9 cellular contexts compared by ENCODE assay signal in the genomic region with DNA sequence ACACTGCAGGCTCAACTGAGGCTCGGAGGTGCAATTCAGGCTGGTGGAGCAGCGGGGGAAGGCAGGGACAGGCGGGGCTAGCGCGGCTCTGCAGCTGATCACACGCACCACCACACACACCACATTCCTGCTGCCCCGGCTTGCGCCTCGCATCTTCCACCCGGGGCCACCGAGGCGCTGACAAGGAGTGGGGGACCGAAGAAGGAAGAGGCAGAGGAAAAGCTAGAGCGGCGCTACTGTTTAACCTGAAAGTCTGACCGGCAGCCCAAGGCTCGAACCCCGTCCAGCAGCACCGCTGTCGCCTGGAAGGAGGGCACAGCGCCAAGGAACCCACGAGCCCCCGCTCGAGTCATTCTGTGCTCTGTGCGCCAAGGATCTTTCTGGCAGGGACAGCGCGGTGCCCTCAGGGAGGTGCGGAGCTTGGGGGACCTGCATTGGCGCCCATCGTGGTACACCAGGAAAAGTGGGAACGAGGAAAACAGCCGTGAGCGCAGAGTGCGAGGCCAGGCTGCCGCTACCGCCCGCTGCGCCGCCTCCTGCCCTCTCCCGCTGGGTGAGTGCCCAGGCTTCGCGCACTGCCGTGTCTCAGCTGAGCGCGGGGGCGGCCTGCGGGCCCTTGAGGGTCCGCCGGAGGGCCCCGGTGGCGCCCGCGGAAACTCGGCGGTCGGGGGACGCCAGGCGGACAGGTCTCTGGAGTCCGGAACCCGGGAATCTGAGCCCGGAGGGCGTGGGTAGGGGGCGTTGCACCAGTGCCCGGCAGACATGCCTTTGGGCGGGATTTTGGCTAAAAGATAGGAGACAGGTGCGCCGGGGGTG. TPM values are rescaled to one million over a fixed set of nuclear protein-coding genes. Genes with fewer than 3 reads are reported as not detected.
A peak's percentile ranks its signal among the peaks of the same experiment; 100 is the strongest.
DNase-seq lines count a peak whose midpoint lies in the region; ATAC-seq lines count a peak whose summit lies in the region.
"Had no signal": no experiment of that assay in that cellular context is flagged by ENCODE, and none has a peak within 500 bp of the region (broad histone marks: within the 10 kb centered on the region; RNA-seq: fewer than 3 reads in every experiment).

No MANE protein-coding gene starts in this region.

- no peaks in the 10 kb centered on the region for H3K36me3 ChIP-seq in rectal smooth muscle tissue (ENCODE audit: control insufficient read depth, insufficient read depth, low read length)

- ATAC-seq in left ventricle myocardium superior (peak; percentile 46), HG03039 (IDR thresholded peaks at IDR 0.05; ENCODE audit: unreplicated experiment) (no peak)

- DNase-seq in GM03348 (ENCODE audit: low spot score) = peak; percentile 19
- DNase-seq in SK-N-DZ (ENCODE audit: low spot score) = peak; percentile 46
- DNase-seq in left ventricle myocardium superior = peak; percentile 23
- no peak for DNase-seq in putamen (ENCODE audit: low spot score)
- no peak for DNase-seq in NCI-H1436 treated with DMSO at 0.1 percent for 48 hours (lab: John Stamatoyannopoulos, UW)
- no peak for DNase-seq in activated CD4-positive, alpha-beta T cell treated with anti-CD3 and anti-CD28 coated beads for 48 hours

- H3K9ac ChIP-seq in rectal smooth muscle tissue (ENCODE audit: low read length) = no peak overlapping the region

- no peaks in the 10 kb centered on the region for H3K4me1 ChIP-seq in rectal smooth muscle tissue (ENCODE audit: control insufficient read depth, insufficient read depth, low read length)

- intact Hi-C loops in left ventricle myocardium superior (cut with micrococcal nuclease) = no loop called here

- no peak overlapping the region for H3K27ac ChIP-seq in rectal smooth muscle tissue (ENCODE audit: low read depth, low read length)

- peak overlapping the region; percentile 69 for H3K4me3 ChIP-seq in rectal smooth muscle tissue (ENCODE audit: low read length)

- peaks cover 3% of the 10 kb centered on the region for H3K27me3 ChIP-seq in rectal smooth muscle tissue (ENCODE audit: control insufficient read depth, insufficient read depth, low read length)

RNA-seq across cellular contexts. Expression of a gene that starts 0.9 kb away (rescaled TPM):
- 0.31 and 0.39 TPM in 2 replicates for polyA plus RNA-seq in SK-N-DZ (2014; cell fraction: cytosol; rRNA removed)
- 0.17 and 0.45 TPM in 2 replicates for polyA plus RNA-seq in SK-N-DZ (2014; cell fraction: nucleus; rRNA removed)
- 2.0 TPM for total RNA-seq in left ventricle myocardium superior
- total RNA-seq: activated CD8-positive, alpha-beta memory T cell treated with anti-CD3 and anti-CD28 coated beads for 36 hours had no signal

Comparison
In these comparisons a context has a peak if more than half of its experiments do, and no peak if none do; other contexts are left out.
1. DNase-seq: peak in GM03348 (single experiment), SK-N-DZ (single experiment) and left ventricle myocardium superior (single experiment); none in putamen (single experiment), NCI-H1436 treated with DMSO at 0.1 percent for 48 hours (single experiment) and activated CD4-positive, alpha-beta T cell treated with anti-CD3 and anti-CD28 coated beads for 48 hours (single experiment).